Comparison of ENCODE assay signal across 1 cellular context in genomic region chr6:131015192-131015591, GRCh38.
TF ChIP-seq lines count a peak whose summit lies in the region.

No MANE protein-coding gene starts in this region.

TF ChIP-seq in IMR-90, 13 proteins besides CTCF, POLR2A, EP300 and RAD21 (continued from another document):
- TF ChIP-seq, protein P1, sequence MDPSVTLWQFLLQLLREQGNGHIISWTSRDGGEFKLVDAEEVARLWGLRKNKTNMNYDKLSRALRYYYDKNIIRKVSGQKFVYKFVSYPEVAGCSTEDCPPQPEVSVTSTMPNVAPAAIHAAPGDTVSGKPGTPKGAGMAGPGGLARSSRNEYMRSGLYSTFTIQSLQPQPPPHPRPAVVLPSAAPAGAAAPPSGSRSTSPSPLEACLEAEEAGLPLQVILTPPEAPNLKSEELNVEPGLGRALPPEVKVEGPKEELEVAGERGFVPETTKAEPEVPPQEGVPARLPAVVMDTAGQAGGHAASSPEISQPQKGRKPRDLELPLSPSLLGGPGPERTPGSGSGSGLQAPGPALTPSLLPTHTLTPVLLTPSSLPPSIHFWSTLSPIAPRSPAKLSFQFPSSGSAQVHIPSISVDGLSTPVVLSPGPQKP (IDR thresholded peaks at IDR 0.05; ENCODE audit: borderline replicate concordance, low read depth, low read length): no peak
- no peak for TF ChIP-seq MXI1 (IDR thresholded peaks at IDR 0.05; ENCODE audit: borderline replicate concordance, low read depth, low read length)
- TF ChIP-seq, protein P2, sequence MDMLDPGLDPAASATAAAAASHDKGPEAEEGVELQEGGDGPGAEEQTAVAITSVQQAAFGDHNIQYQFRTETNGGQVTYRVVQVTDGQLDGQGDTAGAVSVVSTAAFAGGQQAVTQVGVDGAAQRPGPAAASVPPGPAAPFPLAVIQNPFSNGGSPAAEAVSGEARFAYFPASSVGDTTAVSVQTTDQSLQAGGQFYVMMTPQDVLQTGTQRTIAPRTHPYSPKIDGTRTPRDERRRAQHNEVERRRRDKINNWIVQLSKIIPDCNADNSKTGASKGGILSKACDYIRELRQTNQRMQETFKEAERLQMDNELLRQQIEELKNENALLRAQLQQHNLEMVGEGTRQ (IDR thresholded peaks at IDR 0.05; ENCODE audit: low read depth, low read length): no peak
- no peak for TF ChIP-seq MAFK (IDR thresholded peaks at IDR 0.05; ENCODE audit: low read depth, low read length)
